In the genomic region with DNA sequence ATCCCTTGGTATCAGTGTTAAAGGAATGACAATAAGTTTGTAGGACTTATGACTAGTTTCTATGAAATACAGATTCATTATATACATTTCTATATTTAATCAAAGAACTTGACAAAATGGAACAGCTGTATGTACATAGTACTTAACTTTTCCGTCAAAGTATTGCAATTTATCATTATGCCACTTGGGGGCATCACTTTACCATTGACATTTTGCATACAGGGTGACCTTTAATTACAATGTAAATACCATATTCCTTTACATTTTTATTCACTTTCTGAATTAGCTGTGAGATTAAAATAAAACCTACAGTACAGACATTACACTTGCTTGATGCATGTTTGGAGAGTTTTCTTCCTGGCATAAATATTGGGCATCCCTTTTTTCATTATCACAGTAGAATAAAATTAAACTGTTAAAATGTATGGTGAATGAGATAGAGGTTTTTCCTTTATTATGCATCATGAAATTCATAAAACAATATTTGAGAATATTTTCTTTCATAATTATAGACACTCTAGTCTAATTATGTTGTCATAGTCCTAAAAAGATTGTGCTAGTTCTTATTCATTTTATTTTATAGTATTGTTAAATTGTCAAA, we compare ENCODE assay signal across 8 cellular contexts. TPM values are rescaled to one million over a fixed set of nuclear protein-coding genes. Genes with fewer than 3 reads are reported as not detected.
DNase-seq lines count a peak whose midpoint lies in the region; TF ChIP-seq lines count a peak whose summit lies in the region.

No MANE protein-coding gene starts in this region.

- no peak overlapping the region for H3K9ac ChIP-seq in trophoblast cell (ENCODE audit: low read length)

- no peak overlapping the region for H4K8ac ChIP-seq in trophoblast cell (ENCODE audit: low read depth, low read length)

- H3K27ac ChIP-seq in esophagus muscularis mucosa (replicated peaks in 1 of 4) (no peak overlapping the region), trophoblast cell (ENCODE audit: low read depth, low read length) (no peak overlapping the region)

- H2AFZ ChIP-seq in trophoblast cell (ENCODE audit: insufficient read depth, low read length, poor library complexity), result no peak overlapping the region

- peak; percentile 72 for TF ChIP-seq CTCF in AG10803 (conservative IDR thresholded peaks at IDR 0.05; ENCODE audit: low read length)
- TF ChIP-seq CTCF in GM10266 (IDR thresholded peaks at IDR 0.05; ENCODE audit: control insufficient read depth, insufficient read depth, low read depth, missing control alignments), result peak; percentile 54
- TF ChIP-seq CTCF in esophagus muscularis mucosa (IDR thresholded peaks at IDR 0.05), result peak; percentile 41 to 58 (median 47)

- no peak overlapping the region for H3K4ac ChIP-seq in trophoblast cell (ENCODE audit: low read depth, low read length)

- H3K4me1 ChIP-seq in esophagus muscularis mucosa (peaks cover 0 to 11% (median 6%) of the 10 kb centered on the region in 4 donors), trophoblast cell (ENCODE audit: control insufficient read depth in 1 of 2, insufficient read depth in 2 of 2, low read length in 2 of 2) (peaks cover 4% of the 10 kb centered on the region in 2 experiments)

- no peak overlapping the region for H2BK12ac ChIP-seq in trophoblast cell (ENCODE audit: low read length)

- H3K79me1 ChIP-seq in trophoblast cell (ENCODE audit: low read length), result peaks cover 4% of the 10 kb centered on the region

- H3K27me3 ChIP-seq in esophagus muscularis mucosa, result no peaks in the 10 kb centered on the region
- no peaks in the 10 kb centered on the region for H3K27me3 ChIP-seq in trophoblast cell (ENCODE audit: insufficient read depth, low read length)
- no peaks in the 10 kb centered on the region for H3K27me3 ChIP-seq in MG63

- H3K79me2 ChIP-seq in trophoblast cell (ENCODE audit: control insufficient read depth, insufficient read depth, low read length, poor library complexity), result no peaks in the 10 kb centered on the region

- no peak overlapping the region for H2BK5ac ChIP-seq in trophoblast cell (ENCODE audit: low read depth, low read length, poor library complexity)

- intact Hi-C loops in esophagus muscularis mucosa (cut with DNase I), result loop anchor here (5.0 kb wide), 1 partner anchor 349 kb away; a partner anchor contains a TSS

- H3K4me2 ChIP-seq in trophoblast cell (ENCODE audit: low read length), result no peak overlapping the region

- H3K36me3 ChIP-seq in esophagus muscularis mucosa (peaks cover 0 to 8% (median 0%) of the 10 kb centered on the region in 4 donors), trophoblast cell (ENCODE audit: control insufficient read depth in 1 of 2, insufficient read depth in 2 of 2, low read length in 2 of 2) (no peaks in the 10 kb centered on the region), MG63 (no peaks in the 10 kb centered on the region)

- no peak for TF ChIP-seq POLR2A in esophagus muscularis mucosa (IDR thresholded peaks at IDR 0.05; ENCODE audit: low read depth)

- H3K18ac ChIP-seq in trophoblast cell (ENCODE audit: low read length), result no peak overlapping the region

- H3K9me3 ChIP-seq in esophagus muscularis mucosa (no peaks in the 10 kb centered on the region), trophoblast cell (ENCODE audit: insufficient read depth, low read depth, low read length) (no peaks in the 10 kb centered on the region), MG63 (no peaks in the 10 kb centered on the region)

- H4K12ac ChIP-seq in trophoblast cell (ENCODE audit: low read depth, low read length), result no peak overlapping the region

- DNase-seq in AG10803 (ENCODE audit: low read depth) (peak; percentile 41), GM10266 (ENCODE audit: extremely low spot score) (peak; percentile 32), SHP77 treated with DMSO at 0.1 percent for 48 hours (lab: John Stamatoyannopoulos, UW) (peak; percentile 11), esophagus muscularis mucosa (ENCODE audit: extremely low spot score) (no peak), trophoblast cell (peak; percentile 18 to 87), middle frontal gyrus (ENCODE audit: extremely low spot score, low spot score) (no peak), MG63 (no peak)
- DNase-seq in Jurkat, Clone E6-1 (ENCODE audit: low read depth, low spot score), result peak; percentile 67

- WGBS in esophagus muscularis mucosa, result 28% methylated on average over 1 of the region's 1 CpG
- WGBS in trophoblast cell (ENCODE audit: extremely low coverage, insufficient coverage, insufficient read length), result no CpG with 5 or more reads among the region's 1 CpG

- no peak overlapping the region for H3K23ac ChIP-seq in trophoblast cell (ENCODE audit: low read length)

- H2AK5ac ChIP-seq in trophoblast cell (ENCODE audit: low read length), result no peak overlapping the region

- H3K4me3 ChIP-seq in AG10803 (ENCODE audit: low read length) (no peak overlapping the region), esophagus muscularis mucosa (no peak overlapping the region), trophoblast cell (ENCODE audit: low read depth, low read length) (no peak overlapping the region), MG63 (no peak overlapping the region)
- H3K4me3 ChIP-seq in Jurkat, Clone E6-1 (ENCODE audit: low read length), result no peak overlapping the region

- H4K91ac ChIP-seq in trophoblast cell (ENCODE audit: low read depth, low read length), result no peak overlapping the region

- no peak overlapping the region for H2BK120ac ChIP-seq in trophoblast cell (ENCODE audit: insufficient read depth, low read length, poor library complexity)

- TF ChIP-seq EP300 in esophagus muscularis mucosa (IDR thresholded peaks at IDR 0.05), result no peak

- no peak overlapping the region for H3K14ac ChIP-seq in trophoblast cell (ENCODE audit: low read length)

RNA-seq across cellular contexts. Expression of a gene that starts 6.9 kb away (rescaled TPM):
- 2.3 TPM for polyA plus RNA-seq in Jurkat, Clone E6-1 (2012; ENCODE audit: insufficient read depth, insufficient read length)
- total RNA-seq in esophagus muscularis mucosa, result 10 to 100 TPM in 1 of 4 donors, 1 to 10 TPM in 3; 5.4 to 12.0 (median 6.8) TPM
- 2.1 and 2.4 TPM in 2 replicates for polyA plus RNA-seq in trophoblast cell (2013)
- 10.1 and 10.5 TPM in 2 replicates for total RNA-seq in MG63 (2014; rRNA removed; shearing (Covaris generic); ENCODE audit: low replicate concordance)

RNA-seq across cellular contexts. Expression of a gene that starts 7.0 kb away (rescaled TPM):
- 11.1 TPM for polyA plus RNA-seq in Jurkat, Clone E6-1 (2012; ENCODE audit: insufficient read depth, insufficient read length)
- 1 to 10 TPM; 2.8 to 4.6 (median 4.1) TPM for total RNA-seq in esophagus muscularis mucosa
- polyA plus RNA-seq in trophoblast cell (2013), result 3.0 TPM in 2 replicates
- 6.6 and 7.2 TPM in 2 replicates for total RNA-seq in MG63 (2014; rRNA removed; shearing (Covaris generic); ENCODE audit: low replicate concordance)

Comparison
In these comparisons a context has a peak if more than half of its experiments do, and no peak if none do; other contexts are left out.
1. DNase-seq: peak in AG10803 (single experiment), GM10266 (single experiment), Jurkat, Clone E6-1 (single experiment), SHP77 treated with DMSO at 0.1 percent for 48 hours (single experiment) and trophoblast cell (2 of 2); none in esophagus muscularis mucosa (single experiment), middle frontal gyrus (single experiment) and MG63 (single experiment).
2. Peak in every context shown above with its lines, with median percentiles within 50 percentile points of each other: CTCF ChIP-seq.